ENCODE assay signal across 8 cellular contexts in genomic region chr6:6008648-6009421, GRCh38. TPM values are rescaled to one million over a fixed set of nuclear protein-coding genes. Genes with fewer than 3 reads are reported as not detected.
DNase-seq lines count a peak whose midpoint lies in the region; ATAC-seq, FAIRE-seq and TF ChIP-seq lines count a peak whose summit lies in the region.

No MANE protein-coding gene starts in this region.

- TF ChIP-seq CTCF in astrocyte of the spinal cord (IDR thresholded peaks at IDR 0.05; ENCODE audit: low read depth, low read length): no peak

- DNase-seq in DMS79 (lab: John Stamatoyannopoulos, UW): peak; percentile 53
- peak; percentile 78 for DNase-seq in HuH-7 (ENCODE audit: low spot score)
- peak; percentile 4 for DNase-seq in RCC 7860 (ENCODE audit: low spot score)
- DNase-seq in astrocyte of the spinal cord (ENCODE audit: low read depth, low spot score): peak; percentile 66
- peak; percentile 93 for DNase-seq in iPS-NIHi11 (ENCODE audit: low spot score)
- peak; percentile 37 for DNase-seq in small intestine
- DNase-seq in 8988T: no peak

- no peaks in the 10 kb centered on the region for H3K9me3 ChIP-seq in small intestine (ENCODE audit: control insufficient read depth, low read depth)

- ATAC-seq in GM21447 (IDR thresholded peaks at IDR 0.05; ENCODE audit: unreplicated experiment): peak; percentile 75

- no peaks in the 10 kb centered on the region for H3K36me3 ChIP-seq in small intestine (ENCODE audit: control insufficient read depth in 2 of 2, insufficient read depth in 2 of 2, low read length in 2 of 2)

- FAIRE-seq in RCC 7860 (lab: Jason Lieb, UNC) (no peak), small intestine (lab: Jason Lieb, UNC) (no peak)

- in situ Hi-C loops in astrocyte of the spinal cord (cut with HindIII; ENCODE audit: low sequenced_read_pairs): no loop called here

- WGBS in small intestine, 3 donors: 0 to 1% (median 1%) methylated on average over 50 to 62 of the region's 62 CpGs

- H3K27me3 ChIP-seq in small intestine (ENCODE audit: control insufficient read depth in 2 of 2, insufficient read depth in 2 of 2, low read length in 2 of 2): peaks cover 3 to 35% of the 10 kb centered on the region in 2 donors

- H3K4me3 ChIP-seq in astrocyte of the spinal cord (ENCODE audit: low read depth, low read length): peak overlapping the region; percentile 40
- H3K4me3 ChIP-seq in small intestine (ENCODE audit: low read depth in 1 of 2, low read length in 2 of 2): peak overlapping the region; percentile 41 to 49

- H3K27ac ChIP-seq in small intestine (ENCODE audit: low read depth in 1 of 2, low read length in 1 of 2): peak overlapping the region in 1 of 2 donors; percentile 75

- peaks cover 2% of the 10 kb centered on the region in 2 donors for H3K4me1 ChIP-seq in small intestine (ENCODE audit: control insufficient read depth in 2 of 2, insufficient read depth in 1 of 2, low read depth in 1 of 2, low read length in 1 of 2)

RNA-seq across cellular contexts. Expression of gene NRN1, which starts 2.1 kb away (rescaled TPM):
- 10 to 100 TPM in 1 of 3 donors, 1 to 10 TPM in 1, not detected in 1; 3.2 to 13.2 TPM for polyA plus RNA-seq in small intestine
